2 cellular contexts compared by ENCODE assay signal in genomic region chr11:9765320-9766101, GRCh38.
TF ChIP-seq lines count a peak whose summit lies in the region.

No MANE protein-coding gene starts in this region.

TF ChIP-seq in IMR-90, 13 proteins besides CTCF, POLR2A, EP300 and RAD21:
- no peak for TF ChIP-seq MXI1 (IDR thresholded peaks at IDR 0.05; ENCODE audit: borderline replicate concordance, low read depth, low read length)
- TF ChIP-seq RCOR1 (IDR thresholded peaks at IDR 0.05; ENCODE audit: insufficient replicate concordance, low read length): peak; percentile 20
- TF ChIP-seq MAFK (IDR thresholded peaks at IDR 0.05; ENCODE audit: low read depth, low read length): no peak
- no peak for TF ChIP-seq RFX5 (IDR thresholded peaks at IDR 0.05; ENCODE audit: low read depth, low read length)
- TF ChIP-seq MAZ (IDR thresholded peaks at IDR 0.05; ENCODE audit: borderline replicate concordance, low read depth, low read length): peak; percentile 92; the same call in 1 of the 2 replicates
- TF ChIP-seq ELK1 (IDR thresholded peaks at IDR 0.05; ENCODE audit: borderline replicate concordance, low read depth, low read length): no peak
- no peak for TF ChIP-seq FOS (IDR thresholded peaks at IDR 0.05; ENCODE audit: low read depth, low read length)
- no peak for TF ChIP-seq SMC3 (IDR thresholded peaks at IDR 0.05; ENCODE audit: low read depth, low read length)
- TF ChIP-seq NFE2L2 (IDR thresholded peaks at IDR 0.05; ENCODE audit: low read depth, low read length): peak; percentile 18; the same call in 1 of the 2 replicates

TF ChIP-seq in H1, 55 proteins besides CTCF, POLR2A, EP300 and RAD21:
- TF ChIP-seq TAF1 (IDR thresholded peaks at IDR 0.05; ENCODE audit: low read depth, low read length) (0 out of 2 replicates have a peak, but pooled peaks have one; percentile 21), KDM5A (IDR thresholded peaks at IDR 0.05; ENCODE audit: low read length) (no peak), SIN3A (conservative IDR thresholded peaks at IDR 0.05 in 1 of 2, IDR thresholded peaks at IDR 0.05 in 1 of 2; ENCODE audit: low read depth in 1 of 2, low read length in 2 of 2) (peak; percentile 48 to 63; a peak in 1 of 4 replicates), JUN (IDR thresholded peaks at IDR 0.05; ENCODE audit: low read depth, low read length) (no peak), KDM4A (IDR thresholded peaks at IDR 0.05; ENCODE audit: low read depth, low read length, severe bottlenecking) (peak; percentile 9), CHD2 (IDR thresholded peaks at IDR 0.05; ENCODE audit: low read length) (no peak), SAP30 (IDR thresholded peaks at IDR 0.05; ENCODE audit: insufficient read depth, insufficient replicate concordance, low read length) (no peak), RFX5 (IDR thresholded peaks at IDR 0.05; ENCODE audit: borderline replicate concordance, low read depth, low read length) (no peak), FOSL1 (IDR thresholded peaks at IDR 0.05; ENCODE audit: insufficient read depth, low read depth, low read length) (no peak), YY1 (IDR thresholded peaks at IDR 0.05; ENCODE audit: low read depth, low read length) (0 out of 2 replicates have a peak, but pooled peaks have one; percentile 31), SP4 (IDR thresholded peaks at IDR 0.05; ENCODE audit: low read length) (no peak), ZNF274 (IDR thresholded peaks at IDR 0.05; ENCODE audit: borderline replicate concordance, extremely low read depth, low read length) (no peak), TEAD4 (IDR thresholded peaks at IDR 0.05; ENCODE audit: low read depth, low read length) (peak; percentile 94)
